ENCODE assay signal across 9 cellular contexts in genomic region chr1:38578444-38578951, GRCh38.
DNase-seq lines count a peak whose midpoint lies in the region; ATAC-seq and TF ChIP-seq lines count a peak whose summit lies in the region.
"Had no signal": no experiment of that assay in that cellular context is flagged by ENCODE, and none has a peak within 500 bp of the region (broad histone marks: within the 10 kb centered on the region; RNA-seq: fewer than 3 reads in every experiment).

No MANE protein-coding gene starts in this region.

- TF ChIP-seq CTCF in dorsolateral prefrontal cortex (IDR thresholded peaks at IDR 0.05 in 54 of 56, conservative IDR thresholded peaks at IDR 0.05 in 2 of 56; ENCODE audit: low read depth in 1 of 56, partially characterized antibody in 56 of 56): no peak
- TF ChIP-seq CTCF in neural crest cell (conservative IDR thresholded peaks at IDR 0.05): no peak

- peaks cover 40% of the 10 kb centered on the region for H3K27me3 Mint-ChIP-seq in neural crest cell (ENCODE audit: low read depth)

- peaks cover 3% of the 10 kb centered on the region for H3K9me3 Mint-ChIP-seq in neural crest cell

- H3K4me1 Mint-ChIP-seq in neural crest cell: peaks cover 21% of the 10 kb centered on the region

- H3K4me1 ChIP-seq in HUES48 (ENCODE audit: control insufficient read depth, insufficient read depth, low read length): peaks cover 6% of the 10 kb centered on the region; the same call in 1 of the 2 replicates

- H3K27me3 ChIP-seq in HUES48 (ENCODE audit: control insufficient read depth, insufficient read depth, low read length) (peaks cover 54% of the 10 kb centered on the region), dorsolateral prefrontal cortex (peaks cover 0 to 23% (median 6%) of the 10 kb centered on the region in 45 donors)

- no peak overlapping the region for H3K9ac ChIP-seq in HUES48 (ENCODE audit: low read depth, low read length)

- no peak overlapping the region for H3K27ac ChIP-seq in HUES48 (ENCODE audit: low read depth, low read length)
- H3K27ac ChIP-seq in dorsolateral prefrontal cortex: no peak overlapping the region

- H3K9me3 ChIP-seq in HUES48 (ENCODE audit: control insufficient read depth, insufficient read depth, low read length): no peaks in the 10 kb centered on the region

- peak overlapping the region; percentile 65 for H3K4me3 ChIP-seq in HUES48 (ENCODE audit: low read depth, low read length)
- peak overlapping the region in 57 of 59 donors; percentile 15 to 71 (median 48) for H3K4me3 ChIP-seq in dorsolateral prefrontal cortex

- no peaks in the 10 kb centered on the region for H3K36me3 ChIP-seq in HUES48 (ENCODE audit: control insufficient read depth, insufficient read depth, low read length)

- H3K27ac Mint-ChIP-seq in neural crest cell (ENCODE audit: unreplicated experiment): no peak overlapping the region

- intact Hi-C loops in dorsolateral prefrontal cortex (cut with DNase I): no loop called here

- DNase-seq in NCI-H2029 treated with DMSO at 0.1 percent for 48 hours (lab: John Stamatoyannopoulos, UW): peak; percentile 29
- DNase-seq in NCI-H2029 (lab: John Stamatoyannopoulos, UW): no peak
- DNase-seq in dorsolateral prefrontal cortex: peak in 1 of 10 donors; percentile 7
- DNase-seq in neural crest cell (ENCODE audit: low read depth, low spot score): peak; percentile 28
- DNase-seq in hippocampal formation (lab: John Stamatoyannopoulos, UW): no peak
- no peak for DNase-seq in NCI-H2196 treated with DMSO at 0.1 percent for 48 hours (lab: John Stamatoyannopoulos, UW; ENCODE audit: unreplicated experiment)
- DNase-seq: amygdala had no signal

- peak overlapping the region; percentile 63 for H3K4me3 Mint-ChIP-seq in neural crest cell

- no peak for ATAC-seq in GM19324 (IDR thresholded peaks at IDR 0.05; ENCODE audit: low FRiP score, unreplicated experiment)

- no peaks in the 10 kb centered on the region for H3K36me3 Mint-ChIP-seq in neural crest cell (ENCODE audit: low read depth)

Comparison
In these comparisons a context has a peak if more than half of its experiments do, and no peak if none do; other contexts are left out.
1. DNase-seq: peak in NCI-H2029 treated with DMSO at 0.1 percent for 48 hours (single experiment) and neural crest cell (single experiment); none in NCI-H2029 (single experiment), hippocampal formation (0 of 2) and NCI-H2196 treated with DMSO at 0.1 percent for 48 hours (single experiment).